Comparison of ENCODE assay signal across 1 cellular context in the genomic region with DNA sequence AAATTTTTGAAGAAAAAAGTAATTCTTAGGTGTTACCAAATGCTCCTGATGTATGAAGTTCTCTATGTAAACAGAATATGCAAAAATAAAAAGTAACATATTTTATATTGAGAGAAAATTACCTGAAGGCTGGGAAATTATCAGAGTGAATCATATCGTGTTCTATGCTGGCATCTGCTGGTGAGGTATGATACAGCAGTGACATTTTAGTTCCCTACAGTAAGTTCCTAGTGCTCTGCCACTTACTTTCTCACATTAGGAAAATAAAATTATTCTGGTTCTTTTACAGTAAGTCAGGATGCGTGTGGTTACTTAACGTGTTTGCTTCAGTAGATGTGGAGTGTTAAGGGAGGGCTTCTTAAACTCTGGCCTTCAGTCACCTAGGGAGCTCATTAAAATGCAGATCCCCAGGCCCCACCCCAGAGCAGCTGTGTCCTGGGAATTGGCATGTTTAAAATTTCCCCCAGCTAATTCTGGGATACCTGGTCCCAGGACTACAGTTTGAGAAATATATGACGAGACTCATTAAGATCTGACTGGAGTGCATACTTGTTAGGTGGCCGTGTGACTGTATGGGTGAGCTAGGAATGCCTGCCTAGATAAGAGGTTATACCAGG.
TF ChIP-seq lines count a peak whose summit lies in the region.

No MANE protein-coding gene starts in this region.

TF ChIP-seq in HepG2, 621 proteins besides CTCF, POLR2A, EP300 and RAD21:
- no peak for TF ChIP-seq ATRX (CRISPR knock-in tag; IDR thresholded peaks at IDR 0.05; ENCODE audit: borderline replicate concordance)
- TF ChIP-seq ZNF446 (CRISPR knock-in tag; IDR thresholded peaks at IDR 0.05) = no peak
- peak; percentile 33; the same call in 1 of the 2 replicates for TF ChIP-seq KAT8 (CRISPR knock-in tag; IDR thresholded peaks at IDR 0.05)
- TF ChIP-seq, protein P1, sequence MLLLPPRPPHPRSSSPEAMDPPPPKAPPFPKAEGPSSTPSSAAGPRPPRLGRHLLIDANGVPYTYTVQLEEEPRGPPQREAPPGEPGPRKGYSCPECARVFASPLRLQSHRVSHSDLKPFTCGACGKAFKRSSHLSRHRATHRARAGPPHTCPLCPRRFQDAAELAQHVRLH (CRISPR knock-in tag; IDR thresholded peaks at IDR 0.05; ENCODE audit: borderline replicate concordance, low read depth) = no peak
- TF ChIP-seq HOXA5 (CRISPR knock-in tag; IDR thresholded peaks at IDR 0.05) = peak; percentile 20; the same call in 1 of the 2 replicates
- TF ChIP-seq ZNF138 (CRISPR knock-in tag; IDR thresholded peaks at IDR 0.05; ENCODE audit: low read depth) = no peak
- no peak for TF ChIP-seq CREB1 (IDR thresholded peaks at IDR 0.05)
- 0 out of 2 replicates have a peak, but pooled peaks have one; percentile 19 for TF ChIP-seq CREB1 (CRISPR knock-in tag; IDR thresholded peaks at IDR 0.05)
- TF ChIP-seq SRSF1 (optimal IDR thresholded peaks at IDR 0.05; ENCODE audit: low read depth, low read length) = no peak
- TF ChIP-seq ZNF260 (CRISPR knock-in tag; IDR thresholded peaks at IDR 0.05; ENCODE audit: borderline replicate concordance, low read depth) = no peak
- TF ChIP-seq MED1 (CRISPR knock-in tag; IDR thresholded peaks at IDR 0.05) = 0 out of 2 replicates have a peak, but pooled peaks have one; percentile 19
- TF ChIP-seq SMC3 (IDR thresholded peaks at IDR 0.05; ENCODE audit: low read length) = peak; percentile 84
- TF ChIP-seq NKX3-1 (CRISPR knock-in tag; IDR thresholded peaks at IDR 0.05) = 0 out of 2 replicates have a peak, but pooled peaks have one; percentile 26
- TF ChIP-seq ELF1 (CRISPR knock-in tag; IDR thresholded peaks at IDR 0.05) = no peak
- TF ChIP-seq, protein P2, sequence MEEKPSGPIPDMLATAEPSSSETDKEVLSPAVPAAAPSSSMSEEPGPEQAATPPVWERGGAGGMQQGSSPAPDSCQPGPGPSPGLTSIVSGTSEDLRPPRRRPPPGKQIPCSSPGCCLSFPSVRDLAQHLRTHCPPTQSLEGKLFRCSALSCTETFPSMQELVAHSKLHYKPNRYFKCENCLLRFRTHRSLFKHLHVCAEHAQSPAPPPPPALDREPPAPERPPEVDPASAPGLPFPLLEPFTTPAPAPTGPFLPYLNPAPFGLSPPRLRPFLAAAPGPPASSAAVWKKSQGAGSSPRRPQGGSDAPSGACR (CRISPR knock-in tag; IDR thresholded peaks at IDR 0.05) = no peak
- no peak for TF ChIP-seq ZNF263 (CRISPR knock-in tag; IDR thresholded peaks at IDR 0.05)
- TF ChIP-seq RFX1 (IDR thresholded peaks at IDR 0.05) = no peak
- TF ChIP-seq KLF12 (CRISPR knock-in tag; IDR thresholded peaks at IDR 0.05; ENCODE audit: borderline replicate concordance) = no peak
- no peak for TF ChIP-seq PHF5A (CRISPR knock-in tag; IDR thresholded peaks at IDR 0.05; ENCODE audit: low read depth, unreplicated experiment)
- 0 out of 2 replicates have a peak, but pooled peaks have one; percentile 34 for TF ChIP-seq YEATS4 (CRISPR knock-in tag; IDR thresholded peaks at IDR 0.05; ENCODE audit: borderline replicate concordance)
- TF ChIP-seq, protein P3, sequence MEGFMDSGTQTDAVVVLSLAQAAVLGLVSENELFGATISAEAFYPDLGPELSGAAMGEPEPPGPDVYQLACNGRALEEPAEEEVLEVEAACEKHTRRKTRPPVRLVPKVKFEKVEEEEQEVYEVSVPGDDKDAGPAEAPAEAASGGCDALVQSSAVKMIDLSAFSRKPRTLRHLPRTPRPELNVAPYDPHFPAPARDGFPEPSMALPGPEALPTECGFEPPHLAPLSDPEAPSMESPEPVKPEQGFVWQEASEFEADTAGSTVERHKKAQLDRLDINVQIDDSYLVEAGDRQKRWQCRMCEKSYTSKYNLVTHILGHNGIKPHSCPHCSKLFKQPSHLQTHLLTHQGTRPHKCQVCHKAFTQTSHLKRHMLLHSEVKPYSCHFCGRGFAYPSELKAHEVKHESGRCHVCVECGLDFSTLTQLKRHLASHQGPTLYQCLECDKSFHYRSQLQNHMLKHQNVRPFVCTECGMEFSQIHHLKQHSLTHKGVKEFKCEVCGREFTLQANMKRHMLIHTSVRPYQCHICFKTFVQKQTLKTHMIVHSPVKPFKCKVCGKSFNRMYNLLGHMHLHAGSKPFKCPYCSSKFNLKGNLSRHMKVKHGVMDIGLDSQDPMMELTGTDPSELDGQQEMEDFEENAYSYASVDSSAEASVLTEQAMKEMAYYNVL (CRISPR knock-in tag; IDR thresholded peaks at IDR 0.05; ENCODE audit: borderline replicate concordance) = no peak
- 0 out of 2 replicates have a peak, but pooled peaks have one; percentile 39 for TF ChIP-seq KLF11 (CRISPR knock-in tag; IDR thresholded peaks at IDR 0.05)
- no peak for TF ChIP-seq ZNF619 (CRISPR knock-in tag; IDR thresholded peaks at IDR 0.05)
- TF ChIP-seq, protein P4, sequence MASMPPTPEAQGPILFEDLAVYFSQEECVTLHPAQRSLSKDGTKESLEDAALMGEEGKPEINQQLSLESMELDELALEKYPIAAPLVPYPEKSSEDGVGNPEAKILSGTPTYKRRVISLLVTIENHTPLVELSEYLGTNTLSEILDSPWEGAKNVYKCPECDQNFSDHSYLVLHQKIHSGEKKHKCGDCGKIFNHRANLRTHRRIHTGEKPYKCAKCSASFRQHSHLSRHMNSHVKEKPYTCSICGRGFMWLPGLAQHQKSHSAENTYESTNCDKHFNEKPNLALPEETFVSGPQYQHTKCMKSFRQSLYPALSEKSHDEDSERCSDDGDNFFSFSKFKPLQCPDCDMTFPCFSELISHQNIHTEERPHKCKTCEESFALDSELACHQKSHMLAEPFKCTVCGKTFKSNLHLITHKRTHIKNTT (CRISPR knock-in tag; IDR thresholded peaks at IDR 0.05) = 0 out of 2 replicates have a peak, but pooled peaks have one; percentile 56
- TF ChIP-seq, protein P5, sequence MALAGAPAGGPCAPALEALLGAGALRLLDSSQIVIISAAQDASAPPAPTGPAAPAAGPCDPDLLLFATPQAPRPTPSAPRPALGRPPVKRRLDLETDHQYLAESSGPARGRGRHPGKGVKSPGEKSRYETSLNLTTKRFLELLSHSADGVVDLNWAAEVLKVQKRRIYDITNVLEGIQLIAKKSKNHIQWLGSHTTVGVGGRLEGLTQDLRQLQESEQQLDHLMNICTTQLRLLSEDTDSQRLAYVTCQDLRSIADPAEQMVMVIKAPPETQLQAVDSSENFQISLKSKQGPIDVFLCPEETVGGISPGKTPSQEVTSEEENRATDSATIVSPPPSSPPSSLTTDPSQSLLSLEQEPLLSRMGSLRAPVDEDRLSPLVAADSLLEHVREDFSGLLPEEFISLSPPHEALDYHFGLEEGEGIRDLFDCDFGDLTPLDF (CRISPR knock-in tag; IDR thresholded peaks at IDR 0.05) = peak; percentile 35; the same call in 1 of the 2 replicates
- TF ChIP-seq, protein P6, sequence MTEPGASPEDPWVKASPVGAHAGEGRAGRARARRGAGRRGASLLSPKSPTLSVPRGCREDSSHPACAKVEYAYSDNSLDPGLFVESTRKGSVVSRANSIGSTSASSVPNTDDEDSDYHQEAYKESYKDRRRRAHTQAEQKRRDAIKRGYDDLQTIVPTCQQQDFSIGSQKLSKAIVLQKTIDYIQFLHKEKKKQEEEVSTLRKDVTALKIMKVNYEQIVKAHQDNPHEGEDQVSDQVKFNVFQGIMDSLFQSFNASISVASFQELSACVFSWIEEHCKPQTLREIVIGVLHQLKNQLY (CRISPR knock-in tag; IDR thresholded peaks at IDR 0.05) = no peak
- no peak for TF ChIP-seq KAT2B (IDR thresholded peaks at IDR 0.05; ENCODE audit: borderline replicate concordance, low read depth, low read length)
- TF ChIP-seq ZNF460 (CRISPR knock-in tag; IDR thresholded peaks at IDR 0.05; ENCODE audit: borderline replicate concordance) = no peak
- TF ChIP-seq, protein P7, sequence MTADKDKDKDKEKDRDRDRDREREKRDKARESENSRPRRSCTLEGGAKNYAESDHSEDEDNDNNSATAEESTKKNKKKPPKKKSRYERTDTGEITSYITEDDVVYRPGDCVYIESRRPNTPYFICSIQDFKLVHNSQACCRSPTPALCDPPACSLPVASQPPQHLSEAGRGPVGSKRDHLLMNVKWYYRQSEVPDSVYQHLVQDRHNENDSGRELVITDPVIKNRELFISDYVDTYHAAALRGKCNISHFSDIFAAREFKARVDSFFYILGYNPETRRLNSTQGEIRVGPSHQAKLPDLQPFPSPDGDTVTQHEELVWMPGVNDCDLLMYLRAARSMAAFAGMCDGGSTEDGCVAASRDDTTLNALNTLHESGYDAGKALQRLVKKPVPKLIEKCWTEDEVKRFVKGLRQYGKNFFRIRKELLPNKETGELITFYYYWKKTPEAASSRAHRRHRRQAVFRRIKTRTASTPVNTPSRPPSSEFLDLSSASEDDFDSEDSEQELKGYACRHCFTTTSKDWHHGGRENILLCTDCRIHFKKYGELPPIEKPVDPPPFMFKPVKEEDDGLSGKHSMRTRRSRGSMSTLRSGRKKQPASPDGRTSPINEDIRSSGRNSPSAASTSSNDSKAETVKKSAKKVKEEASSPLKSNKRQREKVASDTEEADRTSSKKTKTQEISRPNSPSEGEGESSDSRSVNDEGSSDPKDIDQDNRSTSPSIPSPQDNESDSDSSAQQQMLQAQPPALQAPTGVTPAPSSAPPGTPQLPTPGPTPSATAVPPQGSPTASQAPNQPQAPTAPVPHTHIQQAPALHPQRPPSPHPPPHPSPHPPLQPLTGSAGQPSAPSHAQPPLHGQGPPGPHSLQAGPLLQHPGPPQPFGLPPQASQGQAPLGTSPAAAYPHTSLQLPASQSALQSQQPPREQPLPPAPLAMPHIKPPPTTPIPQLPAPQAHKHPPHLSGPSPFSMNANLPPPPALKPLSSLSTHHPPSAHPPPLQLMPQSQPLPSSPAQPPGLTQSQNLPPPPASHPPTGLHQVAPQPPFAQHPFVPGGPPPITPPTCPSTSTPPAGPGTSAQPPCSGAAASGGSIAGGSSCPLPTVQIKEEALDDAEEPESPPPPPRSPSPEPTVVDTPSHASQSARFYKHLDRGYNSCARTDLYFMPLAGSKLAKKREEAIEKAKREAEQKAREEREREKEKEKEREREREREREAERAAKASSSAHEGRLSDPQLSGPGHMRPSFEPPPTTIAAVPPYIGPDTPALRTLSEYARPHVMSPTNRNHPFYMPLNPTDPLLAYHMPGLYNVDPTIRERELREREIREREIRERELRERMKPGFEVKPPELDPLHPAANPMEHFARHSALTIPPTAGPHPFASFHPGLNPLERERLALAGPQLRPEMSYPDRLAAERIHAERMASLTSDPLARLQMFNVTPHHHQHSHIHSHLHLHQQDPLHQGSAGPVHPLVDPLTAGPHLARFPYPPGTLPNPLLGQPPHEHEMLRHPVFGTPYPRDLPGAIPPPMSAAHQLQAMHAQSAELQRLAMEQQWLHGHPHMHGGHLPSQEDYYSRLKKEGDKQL (CRISPR knock-in tag; IDR thresholded peaks at IDR 0.05; ENCODE audit: low read depth) = no peak
- TF ChIP-seq TBX3 (IDR thresholded peaks at IDR 0.05; ENCODE audit: borderline replicate concordance) = no peak
- TF ChIP-seq ZNF33A (CRISPR knock-in tag; IDR thresholded peaks at IDR 0.05; ENCODE audit: borderline replicate concordance) = no peak
- no peak for TF ChIP-seq KDM4B (CRISPR knock-in tag; IDR thresholded peaks at IDR 0.05)
- TF ChIP-seq ZNF720 (CRISPR knock-in tag; IDR thresholded peaks at IDR 0.05) = no peak
- TF ChIP-seq KDM3A (CRISPR knock-in tag; IDR thresholded peaks at IDR 0.05; ENCODE audit: low read depth) = 0 out of 2 replicates have a peak, but pooled peaks have one; percentile 49
- TF ChIP-seq ASH2L (IDR thresholded peaks at IDR 0.05; ENCODE audit: insufficient read length, low read depth, low read length) = no peak
- TF ChIP-seq SUZ12 (IDR thresholded peaks at IDR 0.05; ENCODE audit: low read depth, low read length) = no peak
- TF ChIP-seq EHMT2 (IDR thresholded peaks at IDR 0.05; ENCODE audit: borderline replicate concordance, low read depth, low read length) = no peak
- 0 out of 2 replicates have a peak, but pooled peaks have one; percentile 64 for TF ChIP-seq TP53 (CRISPR knock-in tag; conservative IDR thresholded peaks at IDR 0.05)
- 0 out of 2 replicates have a peak, but pooled peaks have one; percentile 16 for TF ChIP-seq MIXL1 (CRISPR knock-in tag; IDR thresholded peaks at IDR 0.05)
- peak; percentile 30; the same call in 1 of the 2 replicates for TF ChIP-seq KDM5A (IDR thresholded peaks at IDR 0.05; ENCODE audit: borderline replicate concordance, low read length)
- TF ChIP-seq STAG1 (CRISPR knock-in tag; IDR thresholded peaks at IDR 0.05) = peak; percentile 92
- TF ChIP-seq ATF1 (CRISPR knock-in tag; IDR thresholded peaks at IDR 0.05) = no peak
